Comparison of ENCODE assay signal across 10 cellular contexts in genomic region chr14:52906141-52906601, GRCh38. TPM values are rescaled to one million over a fixed set of nuclear protein-coding genes. Genes with fewer than 3 reads are reported as not detected.
DNase-seq lines count a peak whose midpoint lies in the region; ATAC-seq and TF ChIP-seq lines count a peak whose summit lies in the region.
"Had no signal": no experiment of that assay in that cellular context is flagged by ENCODE, and none has a peak within 500 bp of the region (broad histone marks: within the 10 kb centered on the region; RNA-seq: fewer than 3 reads in every experiment).

No MANE protein-coding gene starts in this region.

- peaks cover 1% of the 10 kb centered on the region; the same call in 1 of the 2 replicates for H3K27me3 Mint-ChIP-seq in HFFc6 (ENCODE audit: insufficient read depth)

- H3K36me3 ChIP-seq in brain microvascular endothelial cell (replicated peaks) (peaks cover 15% of the 10 kb centered on the region), thymus (ENCODE audit: control insufficient read depth, insufficient read depth) (no peaks in the 10 kb centered on the region)

- H3K4me3 ChIP-seq in brain microvascular endothelial cell (ENCODE audit: low read depth, low read length) (no peak overlapping the region), thymus (ENCODE audit: low read length) (no peak overlapping the region)

- WGBS in thymus, result 90% methylated on average over 3 of the region's 3 CpGs

- H3K9me3 Mint-ChIP-seq in HFFc6, result no peaks in the 10 kb centered on the region

- peak overlapping the region; percentile 80 for H3K4me3 Mint-ChIP-seq in HFFc6

- TF ChIP-seq CTCF in HFFc6 (IDR thresholded peaks at IDR 0.05) (no peak), brain microvascular endothelial cell (IDR thresholded peaks at IDR 0.05; ENCODE audit: low read depth, low read length, missing control alignments) (no peak)

- peak overlapping the region; percentile 92 for H3K27ac Mint-ChIP-seq in HFFc6

- H3K27ac ChIP-seq in brain microvascular endothelial cell (peak overlapping the region; percentile 77), thymus (ENCODE audit: low read depth) (peak overlapping the region; percentile 20)

- H3K9me3 ChIP-seq in thymus (ENCODE audit: control insufficient read depth), result no peaks in the 10 kb centered on the region

- ATAC-seq in GM21529 (IDR thresholded peaks at IDR 0.05; ENCODE audit: unreplicated experiment) (no peak), GM21390 (IDR thresholded peaks at IDR 0.05; ENCODE audit: unreplicated experiment) (no peak)

- in situ Hi-C loops in brain microvascular endothelial cell (cut with HindIII; ENCODE audit: low pct_ligation_motif_present, low sequenced_read_pairs), result no loop called here

- DNase-seq in HFFc6, result peak; percentile 84
- DNase-seq in brain microvascular endothelial cell, result peak; percentile 66
- DNase-seq in hepatic stellate cell (ENCODE audit: low spot score), result peak; percentile 59
- no peak for DNase-seq in DMS 273 (lab: John Stamatoyannopoulos, UW; ENCODE audit: unreplicated experiment)
- DNase-seq in stimulated activated CD8-positive, alpha-beta memory T cell treated with anti-CD3 and anti-CD28 coated beads, Interleukin-4, amount 100 ng/mL, for 48 hours, result no peak
- DNase-seq: activated T-cell treated with anti-CD3 and anti-CD28 coated beads, Interleukin-2, amount 50 U/mL, for 1 hour; NCI-H187 treated with DMSO at 0.1 percent for 48 hours had no signal

- peaks cover 76% of the 10 kb centered on the region for H3K4me1 Mint-ChIP-seq in HFFc6 (ENCODE audit: low read depth)

- H3K27me3 ChIP-seq in brain microvascular endothelial cell (replicated peaks) (no peaks in the 10 kb centered on the region), thymus (ENCODE audit: control insufficient read depth, insufficient read depth) (no peaks in the 10 kb centered on the region)

- peaks cover 50% of the 10 kb centered on the region for H3K36me3 Mint-ChIP-seq in HFFc6 (ENCODE audit: low read depth)

- no peaks in the 10 kb centered on the region for H3K4me1 ChIP-seq in thymus (ENCODE audit: control insufficient read depth, insufficient read depth, low read length)

RNA-seq across cellular contexts. Expression of gene FERMT2, which starts 44.7 kb away (rescaled TPM):
- total RNA-seq in HFFc6 (2021; fragmentation: NEBNext Ultra II Directional; extraction: Animal tissue kit (Norgen Biotek cat#: 25700)), result 100 to 1,000 TPM; 109 to 152 (median 127) TPM
- polyA plus RNA-seq in thymus, result 21.2 TPM

Comparison
In these comparisons a context has a peak if more than half of its experiments do, and no peak if none do; other contexts are left out.
1. DNase-seq: peak in HFFc6 (single experiment), brain microvascular endothelial cell (single experiment) and hepatic stellate cell (single experiment); none in DMS 273 (single experiment) and stimulated activated CD8-positive, alpha-beta memory T cell treated with anti-CD3 and anti-CD28 coated beads, Interleukin-4, amount 100 ng/mL, for 48 hours (single experiment).